18 cellular contexts compared by ENCODE assay signal in genomic region chr2:172446524-172447063, GRCh38. TPM values are rescaled to one million over a fixed set of nuclear protein-coding genes. Genes with fewer than 3 reads are reported as not detected.
DNase-seq lines count a peak whose midpoint lies in the region; ATAC-seq and TF ChIP-seq lines count a peak whose summit lies in the region.
"Had no signal": no experiment of that assay in that cellular context is flagged by ENCODE, and none has a peak within 500 bp of the region (broad histone marks: within the 10 kb centered on the region; RNA-seq: fewer than 3 reads in every experiment).

No MANE protein-coding gene starts in this region.

- CTCF ChIA-PET in CD4-positive, alpha-beta T cell (lab: Charles Lee): interaction anchor here (0.7 to 16.8 kb wide), 4 partner anchors 13 to 19 kb away, joined by 3 to 187 read pairs (median 4); partner anchors contain the start of gene ITGA6

- no peak overlapping the region for H3K4me3 ChIP-seq in Loucy (ENCODE audit: low read length, poor library complexity, severe bottlenecking)
- H3K4me3 ChIP-seq in effector memory CD4-positive, alpha-beta T cell (ENCODE audit: insufficient read depth, low read depth, low read length, poor library complexity, severe bottlenecking): no peak overlapping the region
- H3K4me3 ChIP-seq: GM23248, heart right ventricle, right atrium auricular region had no signal

- DNase-seq in CD4-positive, alpha-beta T cell: no peak
- DNase-seq in lung microvascular endothelial cell (ENCODE audit: low read depth in 2 of 2): peak; percentile 45 to 79
- no peak for DNase-seq in stimulated activated CD8-positive, alpha-beta memory T cell treated with anti-CD3 and anti-CD28 coated beads, Interleukin-4, amount 100 ng/mL, for 48 hours
- DNase-seq in AML-193 (lab: John Stamatoyannopoulos, UW): no peak
- DNase-seq in NCI-H2171 (lab: John Stamatoyannopoulos, UW): no peak
- DNase-seq in effector memory CD4-positive, alpha-beta T cell: no peak
- DNase-seq: activated CD4-positive, alpha-beta T cell treated with anti-CD3 and anti-CD28 coated beads, Interleukin-2, amount 50 U/mL, for 1 hour; endodermal cell; GM23248; heart right ventricle had no signal

- no peak for ATAC-seq in CD4-positive, alpha-beta T cell (ENCODE audit: poor library complexity)
- ATAC-seq in activated T-helper 17 cell treated with anti-CD3 and anti-CD28 coated beads, Interleukin-2, amount 50 U/mL, for 72 hours (replicated peaks): peak; percentile 35

- H3K36me3 ChIP-seq in Loucy (ENCODE audit: insufficient read depth, low read length): no peaks in the 10 kb centered on the region
- peaks cover 5% of the 10 kb centered on the region for H3K36me3 ChIP-seq in effector memory CD4-positive, alpha-beta T cell (ENCODE audit: control insufficient read depth, insufficient read depth, low read length)
- H3K36me3 ChIP-seq: right atrium auricular region had no signal

- intact Hi-C loops in CD4-positive, alpha-beta T cell (cut with DNase I, micrococcal nuclease): no loop called here

- no peaks in the 10 kb centered on the region for H3K27me3 ChIP-seq in CD4-positive, alpha-beta T cell (ENCODE audit: control insufficient read depth, insufficient read depth, low read length)
- H3K27me3 ChIP-seq in Loucy (ENCODE audit: insufficient read depth, low read length, poor library complexity, severe bottlenecking): no peaks in the 10 kb centered on the region
- H3K27me3 ChIP-seq in effector memory CD4-positive, alpha-beta T cell (replicated peaks; ENCODE audit: control insufficient read depth, insufficient read depth, low read length, poor library complexity, severe bottlenecking): no peaks in the 10 kb centered on the region
- H3K27me3 ChIP-seq: heart right ventricle, right atrium auricular region had no signal

- no peaks in the 10 kb centered on the region for H3K27me3 Mint-ChIP-seq in CD4-positive, alpha-beta T cell
- H3K27me3 Mint-ChIP-seq in activated T-helper 17 cell treated with anti-CD3 and anti-CD28 coated beads, Interleukin-2, amount 50 U/mL, for 72 hours: no peaks in the 10 kb centered on the region
- H3K27me3 Mint-ChIP-seq: stimulated activated naive CD8-positive, alpha-beta T cell treated with anti-CD3 and anti-CD28 coated beads, Interleukin-15, Interleukin-2, amounts not matched to agents 100 ng/mL and 50 ng/mL, for 24 hours had no signal

- H4K20me1 ChIP-seq in Loucy (ENCODE audit: insufficient read depth, low read length, poor library complexity, severe bottlenecking): peaks cover 15% of the 10 kb centered on the region

- TF ChIP-seq CTCF in CD4-positive, alpha-beta T cell (IDR thresholded peaks at IDR 0.05): no peak
- TF ChIP-seq CTCF in Loucy (conservative IDR thresholded peaks at IDR 0.05; ENCODE audit: low read length): no peak

- H3K36me3 Mint-ChIP-seq in CD4-positive, alpha-beta T cell (ENCODE audit: low read depth): peaks cover 42% of the 10 kb centered on the region
- no peaks in the 10 kb centered on the region for H3K36me3 Mint-ChIP-seq in activated T-helper 17 cell treated with anti-CD3 and anti-CD28 coated beads, Interleukin-2, amount 50 U/mL, for 72 hours (ENCODE audit: low read depth)
- H3K36me3 Mint-ChIP-seq: CD14-positive monocyte had no signal

- H3K9me3 Mint-ChIP-seq in CD4-positive, alpha-beta T cell: no peaks in the 10 kb centered on the region
- H3K9me3 Mint-ChIP-seq in activated T-helper 17 cell treated with anti-CD3 and anti-CD28 coated beads, Interleukin-2, amount 50 U/mL, for 72 hours: no peaks in the 10 kb centered on the region
- H3K9me3 Mint-ChIP-seq: activated T-helper 2 cell treated with anti-CD3 and anti-CD28 coated beads, Interferon-gamma antibody, Interleukin-2, Interleukin-4, amounts not matched to agents 10 μg/mL and 5 μg/mL and 100 μg/mL, durations not matched to agents 14 hours and 24 hours and 36 hours; endodermal cell; nephron; stimulated activated naive CD8-positive, alpha-beta T cell treated with anti-CD3 and anti-CD28 coated beads, Interleukin-15, Interleukin-2, amounts not matched to agents 100 ng/mL and 50 ng/mL, for 24 hours had no signal

- H3F3A ChIP-seq in Loucy (ENCODE audit: low read depth): no peaks in the 10 kb centered on the region; the same call in 1 of the 2 replicates

- no peaks in the 10 kb centered on the region for H3K9me2 ChIP-seq in Loucy (replicated peaks; ENCODE audit: low read depth, low read length)

- H3K4me1 Mint-ChIP-seq in CD4-positive, alpha-beta T cell (ENCODE audit: low read depth): peaks cover 84% of the 10 kb centered on the region
- peaks cover 37% of the 10 kb centered on the region for H3K4me1 Mint-ChIP-seq in activated T-helper 17 cell treated with anti-CD3 and anti-CD28 coated beads, Interleukin-2, amount 50 U/mL, for 72 hours

- no peaks in the 10 kb centered on the region for H3K9me3 ChIP-seq in CD4-positive, alpha-beta T cell (ENCODE audit: control insufficient read depth, low read length)
- H3K9me3 ChIP-seq in Loucy (ENCODE audit: insufficient read depth, low read depth, low read length): no peaks in the 10 kb centered on the region
- no peaks in the 10 kb centered on the region for H3K9me3 ChIP-seq in effector memory CD4-positive, alpha-beta T cell (ENCODE audit: control insufficient read depth, low read length)
- H3K9me3 ChIP-seq: heart right ventricle, right atrium auricular region had no signal

- H3K79me2 ChIP-seq in Loucy (ENCODE audit: insufficient read depth, low read length): peaks cover 63% of the 10 kb centered on the region

- POLR2A ChIA-PET in CD4-positive, alpha-beta T cell (lab: Charles Lee): interaction anchor here (1.2 to 3.2 kb wide), 6 partner anchors 8 to 19 kb away, joined by 3 to 24 read pairs (median 8); partner anchors contain the start of gene ITGA6

- H2AFZ ChIP-seq in Loucy (ENCODE audit: low read length): no peak overlapping the region
- H2AFZ ChIP-seq: GM23248 had no signal

- H3K27ac Mint-ChIP-seq in CD4-positive, alpha-beta T cell: peak overlapping the region; percentile 63
- H3K27ac Mint-ChIP-seq in activated T-helper 17 cell treated with anti-CD3 and anti-CD28 coated beads, Interleukin-2, amount 50 U/mL, for 72 hours: no peak overlapping the region
- H3K27ac Mint-ChIP-seq: activated T-helper 2 cell treated with anti-CD3 and anti-CD28 coated beads, Interferon-gamma antibody, Interleukin-2, Interleukin-4, amounts not matched to agents 10 μg/mL and 5 μg/mL and 100 μg/mL, durations not matched to agents 14 hours and 24 hours and 36 hours; CD14-positive monocyte; endodermal cell; nephron; stimulated activated naive CD8-positive, alpha-beta T cell treated with anti-CD3 and anti-CD28 coated beads, Interleukin-15, Interleukin-2, amounts not matched to agents 100 ng/mL and 50 ng/mL, for 24 hours had no signal

- peak overlapping the region; percentile 15 for H3K4me2 ChIP-seq in Loucy (ENCODE audit: low read depth, low read length, poor library complexity, severe bottlenecking)

- H3K27ac ChIP-seq in CD4-positive, alpha-beta T cell (ENCODE audit: low read depth, low read length): no peak overlapping the region
- H3K27ac ChIP-seq in effector memory CD4-positive, alpha-beta T cell (ENCODE audit: insufficient read depth, low read length, poor library complexity, severe bottlenecking): no peak overlapping the region
- H3K27ac ChIP-seq: GM23248, HL-60, right atrium auricular region had no signal

- no peak overlapping the region for H3K4me3 Mint-ChIP-seq in CD4-positive, alpha-beta T cell
- no peak overlapping the region for H3K4me3 Mint-ChIP-seq in activated T-helper 17 cell treated with anti-CD3 and anti-CD28 coated beads, Interleukin-2, amount 50 U/mL, for 72 hours
- H3K4me3 Mint-ChIP-seq: CD14-positive monocyte; endodermal cell; nephron; stimulated activated naive CD8-positive, alpha-beta T cell treated with anti-CD3 and anti-CD28 coated beads, Interleukin-15, Interleukin-2, amounts not matched to agents 100 ng/mL and 50 ng/mL, for 24 hours had no signal

- H3K9ac ChIP-seq in Loucy (ENCODE audit: low read depth, low read length, poor library complexity, severe bottlenecking): no peak overlapping the region
- H3K9ac ChIP-seq: GM23248 had no signal

- H3K4me1 ChIP-seq in Loucy (ENCODE audit: insufficient read depth, low read length, poor library complexity, severe bottlenecking): peaks cover 16% of the 10 kb centered on the region
- H3K4me1 ChIP-seq in effector memory CD4-positive, alpha-beta T cell (ENCODE audit: control insufficient read depth, insufficient read depth, low read length, poor library complexity, severe bottlenecking): peaks cover 35% of the 10 kb centered on the region

RNA-seq across cellular contexts. Expression of gene ITGA6, which starts 19.2 kb away (rescaled TPM):
- total RNA-seq in CD4-positive, alpha-beta T cell: 10 to 100 TPM; 53.5 to 58.0 TPM
- total RNA-seq in activated T-helper 17 cell treated with anti-CD3 and anti-CD28 coated beads, Interleukin-2, amount 50 U/mL, for 72 hours: 1 to 10 TPM; 2.2 to 4.9 TPM
- 91.1 and 225 TPM in 2 replicates for total RNA-seq in lung microvascular endothelial cell

Comparison
In these comparisons a context has a peak if more than half of its experiments do, and no peak if none do; other contexts are left out.
1. DNase-seq: peak in lung microvascular endothelial cell (2 of 2); none in CD4-positive, alpha-beta T cell (0 of 10), stimulated activated CD8-positive, alpha-beta memory T cell treated with anti-CD3 and anti-CD28 coated beads, Interleukin-4, amount 100 ng/mL, for 48 hours (single experiment), AML-193 (0 of 2), NCI-H2171 (single experiment) and effector memory CD4-positive, alpha-beta T cell (0 of 3).
2. RNA of gene ITGA6, which starts 19.2 kb away (total RNA-seq): 91.1 to 225 TPM in lung microvascular endothelial cell and 53.5 to 58.0 TPM in CD4-positive, alpha-beta T cell; 2.2 to 4.9 TPM in activated T-helper 17 cell treated with anti-CD3 and anti-CD28 coated beads, Interleukin-2, amount 50 U/mL, for 72 hours; every median in the first group is over 4 times any median in the second.